In the genomic region with DNA sequence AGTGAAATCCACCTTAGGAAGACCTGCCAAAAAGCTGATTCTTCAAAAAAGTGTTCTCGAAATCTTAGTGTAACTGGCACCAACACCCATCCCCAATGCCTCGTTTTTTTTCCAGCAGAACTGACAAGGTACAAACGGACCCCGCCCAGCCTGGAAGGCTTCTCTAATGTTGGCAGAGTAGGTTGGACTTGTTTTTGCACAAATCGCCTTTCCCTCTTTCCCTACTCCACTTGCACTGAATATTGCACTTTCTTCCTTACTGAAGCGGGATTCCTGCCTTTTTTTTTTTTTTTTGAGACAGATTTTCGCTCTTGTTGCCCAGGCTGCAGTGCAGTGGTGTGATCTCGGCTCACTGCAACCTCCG, we compare ENCODE assay signal across 8 cellular contexts. TPM values are rescaled to one million over a fixed set of nuclear protein-coding genes. Genes with fewer than 3 reads are reported as not detected.
A peak's percentile ranks its signal among the peaks of the same experiment; 100 is the strongest.
DNase-seq lines count a peak whose midpoint lies in the region; ATAC-seq and TF ChIP-seq lines count a peak whose summit lies in the region.

No MANE protein-coding gene starts in this region.

- CTCF ChIA-PET in WTC11 (lab: Charles Lee) = interaction anchor here (0.7 to 2.0 kb wide), 5 partner anchors 10 to 529 kb away, joined by 3 to 5 read pairs (median 4); a partner anchor contains a TSS

- H3K4me3 Mint-ChIP-seq in WTC11 = peak overlapping the region; percentile 99

- H3K27ac Mint-ChIP-seq in WTC11 = peak overlapping the region; percentile 99

- H3K9me3 ChIP-seq in osteoblast (ENCODE audit: low read depth, low read length) = no peaks in the 10 kb centered on the region

- no peaks in the 10 kb centered on the region for H3K27me3 ChIP-seq in osteoblast (ENCODE audit: insufficient read depth, low read length)

- DNase-seq in ELF-1 (ENCODE audit: low read depth, low spot score) (peak; percentile 36), WTC11 (ENCODE audit: low spot score) (no peak), foreskin fibroblast (peak in 1 of 2 donors; percentile 35), osteoblast (ENCODE audit: insufficient read length, low spot score, missing footprints) (peak; percentile 75), NOMO-1 treated with DMSO at 0.1 percent for 48 hours (lab: John Stamatoyannopoulos, UW; ENCODE audit: unreplicated experiment) (no peak)

- H3K79me2 ChIP-seq in osteoblast (ENCODE audit: insufficient read depth, low read length) = peaks cover 39% of the 10 kb centered on the region

- H3K27ac ChIP-seq in osteoblast (ENCODE audit: low read depth, low read length) = peak overlapping the region; percentile 97

- peaks cover 25% of the 10 kb centered on the region for H3K4me1 ChIP-seq in osteoblast (ENCODE audit: insufficient read depth, low read length)

- H3K4me3 ChIP-seq in foreskin fibroblast (ENCODE audit: low read depth in 1 of 2, low read length in 2 of 2) (peak overlapping the region; percentile 78 to 99), osteoblast (ENCODE audit: insufficient read depth, low read length) (peak overlapping the region; percentile 100)

- peak overlapping the region; percentile 78 for H2AFZ ChIP-seq in osteoblast (ENCODE audit: low read length)

- no peaks in the 10 kb centered on the region for H4K20me1 ChIP-seq in osteoblast (ENCODE audit: insufficient read depth, low read length)

- H3K9me3 Mint-ChIP-seq in WTC11 = no peaks in the 10 kb centered on the region

- TF ChIP-seq CTCF in WTC11 (IDR thresholded peaks at IDR 0.05) (no peak), foreskin fibroblast (IDR thresholded peaks at IDR 0.05; ENCODE audit: low read depth, low read length) (no peak), osteoblast (IDR thresholded peaks at IDR 0.05; ENCODE audit: extremely low read depth, low read depth, low read length) (no peak)

- peaks cover 9% of the 10 kb centered on the region for H3K36me3 ChIP-seq in osteoblast (ENCODE audit: insufficient read depth, low read length)

- POLR2A ChIA-PET in WTC11 (lab: Charles Lee) = interaction anchor here (0.6 to 2.8 kb wide), 4 partner anchors 28 to 268 kb away, joined by 3 to 17 read pairs (median 4); a partner anchor contains a TSS

- peak overlapping the region; percentile 88 for H3K4me2 ChIP-seq in osteoblast (ENCODE audit: insufficient read depth, low read length)

- peaks cover 3% of the 10 kb centered on the region; the same call in 1 of the 2 replicates for H3K36me3 Mint-ChIP-seq in WTC11

- ATAC-seq in HG02852 (IDR thresholded peaks at IDR 0.05; ENCODE audit: unreplicated experiment) (peak; percentile 24), WTC11 (peak; percentile 13), HG03196 (IDR thresholded peaks at IDR 0.05; ENCODE audit: unreplicated experiment) (no peak), HG03135 (IDR thresholded peaks at IDR 0.05; ENCODE audit: unreplicated experiment) (no peak)

- no peaks in the 10 kb centered on the region for H3K27me3 Mint-ChIP-seq in WTC11 (ENCODE audit: low read depth)

- peaks cover 11% of the 10 kb centered on the region for H3K4me1 Mint-ChIP-seq in WTC11

TF ChIP-seq in WTC11, 78 proteins besides CTCF, POLR2A, EP300 and RAD21 (continues in another document):
- TF ChIP-seq SP1 (CRISPR knock-in tag; conservative IDR thresholded peaks at IDR 0.05) = no peak
- no peak for TF ChIP-seq TEAD1 (CRISPR knock-in tag; IDR thresholded peaks at IDR 0.05)
- TF ChIP-seq JUN (CRISPR knock-in tag; IDR thresholded peaks at IDR 0.05) = no peak
- TF ChIP-seq NFE2L1 (CRISPR knock-in tag; IDR thresholded peaks at IDR 0.05) = no peak
- TF ChIP-seq, protein P1, sequence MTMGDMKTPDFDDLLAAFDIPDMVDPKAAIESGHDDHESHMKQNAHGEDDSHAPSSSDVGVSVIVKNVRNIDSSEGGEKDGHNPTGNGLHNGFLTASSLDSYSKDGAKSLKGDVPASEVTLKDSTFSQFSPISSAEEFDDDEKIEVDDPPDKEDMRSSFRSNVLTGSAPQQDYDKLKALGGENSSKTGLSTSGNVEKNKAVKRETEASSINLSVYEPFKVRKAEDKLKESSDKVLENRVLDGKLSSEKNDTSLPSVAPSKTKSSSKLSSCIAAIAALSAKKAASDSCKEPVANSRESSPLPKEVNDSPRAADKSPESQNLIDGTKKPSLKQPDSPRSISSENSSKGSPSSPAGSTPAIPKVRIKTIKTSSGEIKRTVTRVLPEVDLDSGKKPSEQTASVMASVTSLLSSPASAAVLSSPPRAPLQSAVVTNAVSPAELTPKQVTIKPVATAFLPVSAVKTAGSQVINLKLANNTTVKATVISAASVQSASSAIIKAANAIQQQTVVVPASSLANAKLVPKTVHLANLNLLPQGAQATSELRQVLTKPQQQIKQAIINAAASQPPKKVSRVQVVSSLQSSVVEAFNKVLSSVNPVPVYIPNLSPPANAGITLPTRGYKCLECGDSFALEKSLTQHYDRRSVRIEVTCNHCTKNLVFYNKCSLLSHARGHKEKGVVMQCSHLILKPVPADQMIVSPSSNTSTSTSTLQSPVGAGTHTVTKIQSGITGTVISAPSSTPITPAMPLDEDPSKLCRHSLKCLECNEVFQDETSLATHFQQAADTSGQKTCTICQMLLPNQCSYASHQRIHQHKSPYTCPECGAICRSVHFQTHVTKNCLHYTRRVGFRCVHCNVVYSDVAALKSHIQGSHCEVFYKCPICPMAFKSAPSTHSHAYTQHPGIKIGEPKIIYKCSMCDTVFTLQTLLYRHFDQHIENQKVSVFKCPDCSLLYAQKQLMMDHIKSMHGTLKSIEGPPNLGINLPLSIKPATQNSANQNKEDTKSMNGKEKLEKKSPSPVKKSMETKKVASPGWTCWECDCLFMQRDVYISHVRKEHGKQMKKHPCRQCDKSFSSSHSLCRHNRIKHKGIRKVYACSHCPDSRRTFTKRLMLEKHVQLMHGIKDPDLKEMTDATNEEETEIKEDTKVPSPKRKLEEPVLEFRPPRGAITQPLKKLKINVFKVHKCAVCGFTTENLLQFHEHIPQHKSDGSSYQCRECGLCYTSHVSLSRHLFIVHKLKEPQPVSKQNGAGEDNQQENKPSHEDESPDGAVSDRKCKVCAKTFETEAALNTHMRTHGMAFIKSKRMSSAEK (CRISPR knock-in tag; IDR thresholded peaks at IDR 0.05; ENCODE audit: borderline replicate concordance) = no peak
- TF ChIP-seq JAZF1 (CRISPR knock-in tag; IDR thresholded peaks at IDR 0.05) = no peak
- TF ChIP-seq, protein P2, sequence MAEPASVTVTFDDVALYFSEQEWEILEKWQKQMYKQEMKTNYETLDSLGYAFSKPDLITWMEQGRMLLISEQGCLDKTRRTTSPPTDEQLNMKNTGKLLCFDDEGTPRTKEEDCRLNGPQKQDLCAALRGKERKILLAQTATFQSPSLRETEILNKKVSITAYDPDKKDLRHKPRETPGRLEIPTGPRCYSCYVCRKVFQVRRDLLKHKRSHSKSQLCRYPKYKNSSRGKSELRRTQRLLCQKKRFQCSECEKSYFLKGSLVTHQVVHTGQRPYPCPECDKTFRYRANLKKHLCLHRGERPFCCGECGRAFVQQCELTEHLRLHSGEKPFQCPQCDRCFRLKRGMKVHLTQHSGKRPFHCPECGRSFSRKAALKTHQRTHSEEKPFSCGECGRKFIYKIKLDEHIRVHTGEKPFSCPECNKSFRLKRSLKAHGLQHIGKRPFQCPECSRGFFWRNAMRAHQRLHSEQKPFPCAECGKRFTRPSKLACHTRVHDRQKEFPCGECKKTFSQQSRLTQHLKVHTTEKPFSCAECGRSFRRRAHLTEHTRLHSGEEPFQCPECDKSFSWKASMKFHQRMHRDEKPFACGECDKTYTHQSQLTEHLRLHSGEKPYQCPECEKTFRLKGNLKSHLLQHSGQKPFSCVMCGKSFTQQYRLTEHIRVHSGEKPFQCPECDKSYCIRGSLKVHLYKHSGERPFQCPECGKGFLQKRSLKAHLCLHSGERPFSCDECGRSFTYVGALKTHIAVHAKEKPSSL (CRISPR knock-in tag; conservative IDR thresholded peaks at IDR 0.05) = no peak
- no peak for TF ChIP-seq ZNF219 (CRISPR knock-in tag; IDR thresholded peaks at IDR 0.05; ENCODE audit: borderline replicate concordance)
- TF ChIP-seq, protein P3, sequence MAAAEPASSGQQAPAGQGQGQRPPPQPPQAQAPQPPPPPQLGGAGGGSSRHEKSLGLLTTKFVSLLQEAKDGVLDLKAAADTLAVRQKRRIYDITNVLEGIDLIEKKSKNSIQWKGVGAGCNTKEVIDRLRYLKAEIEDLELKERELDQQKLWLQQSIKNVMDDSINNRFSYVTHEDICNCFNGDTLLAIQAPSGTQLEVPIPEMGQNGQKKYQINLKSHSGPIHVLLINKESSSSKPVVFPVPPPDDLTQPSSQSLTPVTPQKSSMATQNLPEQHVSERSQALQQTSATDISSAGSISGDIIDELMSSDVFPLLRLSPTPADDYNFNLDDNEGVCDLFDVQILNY (CRISPR knock-in tag; IDR thresholded peaks at IDR 0.05) = no peak
- TF ChIP-seq, protein P4, sequence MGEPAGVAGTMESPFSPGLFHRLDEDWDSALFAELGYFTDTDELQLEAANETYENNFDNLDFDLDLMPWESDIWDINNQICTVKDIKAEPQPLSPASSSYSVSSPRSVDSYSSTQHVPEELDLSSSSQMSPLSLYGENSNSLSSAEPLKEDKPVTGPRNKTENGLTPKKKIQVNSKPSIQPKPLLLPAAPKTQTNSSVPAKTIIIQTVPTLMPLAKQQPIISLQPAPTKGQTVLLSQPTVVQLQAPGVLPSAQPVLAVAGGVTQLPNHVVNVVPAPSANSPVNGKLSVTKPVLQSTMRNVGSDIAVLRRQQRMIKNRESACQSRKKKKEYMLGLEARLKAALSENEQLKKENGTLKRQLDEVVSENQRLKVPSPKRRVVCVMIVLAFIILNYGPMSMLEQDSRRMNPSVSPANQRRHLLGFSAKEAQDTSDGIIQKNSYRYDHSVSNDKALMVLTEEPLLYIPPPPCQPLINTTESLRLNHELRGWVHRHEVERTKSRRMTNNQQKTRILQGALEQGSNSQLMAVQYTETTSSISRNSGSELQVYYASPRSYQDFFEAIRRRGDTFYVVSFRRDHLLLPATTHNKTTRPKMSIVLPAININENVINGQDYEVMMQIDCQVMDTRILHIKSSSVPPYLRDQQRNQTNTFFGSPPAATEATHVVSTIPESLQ (CRISPR knock-in tag; IDR thresholded peaks at IDR 0.05) = no peak

RNA-seq across cellular contexts. Expression of a gene that starts 0.5 kb away (rescaled TPM):
- total RNA-seq in WTC11 (2021) (114 to 121 TPM (median 116 TPM) in 3 replicates), osteoblast (59.4 and 60.1 TPM in 2 replicates)

RNA-seq across cellular contexts. Expression of a gene that starts 29.0 kb away (rescaled TPM):
- total RNA-seq in WTC11 (2021) (14.2 to 22.8 TPM (median 21.3 TPM) in 3 replicates), osteoblast (17.7 and 19.4 TPM in 2 replicates)

RNA-seq across cellular contexts. Expression of a gene that starts 34.4 kb away (rescaled TPM):
- total RNA-seq in WTC11 (2021) (44.5 to 48.9 TPM (median 46.7 TPM) in 3 replicates), osteoblast (53.2 and 54.5 TPM in 2 replicates)

Comparison
In these comparisons a context has a peak if more than half of its experiments do, and no peak if none do; other contexts are left out.
1. DNase-seq: peak in ELF-1 (single experiment) and osteoblast (single experiment); none in WTC11 (single experiment) and NOMO-1 treated with DMSO at 0.1 percent for 48 hours (single experiment).
2. ATAC-seq: peak in HG02852 (single experiment) and WTC11 (single experiment); none in HG03196 (single experiment) and HG03135 (single experiment).